16 cellular contexts compared by ENCODE assay signal in genomic region chr7:155809947-155810606, GRCh38. TPM values are rescaled to one million over a fixed set of nuclear protein-coding genes. Genes with fewer than 3 reads are reported as not detected.
DNase-seq lines count a peak whose midpoint lies in the region; ATAC-seq and TF ChIP-seq lines count a peak whose summit lies in the region.
"Had no signal": no experiment of that assay in that cellular context is flagged by ENCODE, and none has a peak within 500 bp of the region (broad histone marks: within the 10 kb centered on the region; RNA-seq: fewer than 3 reads in every experiment).

No MANE protein-coding gene starts in this region.

- H3K27ac ChIP-seq in HUES6 (ENCODE audit: low read depth, low read length) (no peak overlapping the region), duodenal mucosa (ENCODE audit: low read depth, low read length) (no peak overlapping the region), lung (ENCODE audit: low read depth in 1 of 2, low read length in 1 of 2) (peak overlapping the region in 1 of 2 donors; percentile 91), stomach (peak overlapping the region; percentile 83 to 91 (median 89))
- H3K27ac ChIP-seq: epithelial cell of prostate had no signal

- no peaks in the 10 kb centered on the region for H3K36me3 Mint-ChIP-seq in activated naive CD8-positive, alpha-beta T cell treated with anti-CD3 and anti-CD28 coated beads, Interleukin-2, amount 50 U/mL, for 24 hours (ENCODE audit: low read depth)
- H3K36me3 Mint-ChIP-seq in stimulated activated naive B cell treated with anti-CD40 and anti-IgM and Interleukin-4, amounts not matched to agents 10 μg/mL and 1 μg/mL and 100 μg/mL, for 72 hours = no peaks in the 10 kb centered on the region
- H3K36me3 Mint-ChIP-seq: CD4-positive, CD25-positive, alpha-beta regulatory T cell had no signal

- peaks cover 22% of the 10 kb centered on the region for H3K4me1 Mint-ChIP-seq in activated naive CD8-positive, alpha-beta T cell treated with anti-CD3 and anti-CD28 coated beads, Interleukin-2, amount 50 U/mL, for 24 hours
- H3K4me1 Mint-ChIP-seq in stimulated activated naive B cell treated with anti-CD40 and anti-IgM and Interleukin-4, amounts not matched to agents 10 μg/mL and 1 μg/mL and 100 μg/mL, for 72 hours = peaks cover 28 to 59% of the 10 kb centered on the region in 2 donors

- WGBS in lung, 2 donors = 2 to 4% methylated on average over 46 to 59 of the region's 59 CpGs
- WGBS in stomach, 5 donors = 1 to 3% (median 1%) methylated on average over 20 to 59 of the region's 59 CpGs

- no peaks in the 10 kb centered on the region for H3K36me3 ChIP-seq in HUES6 (ENCODE audit: control insufficient read depth, insufficient read depth, low read length)
- no peaks in the 10 kb centered on the region for H3K36me3 ChIP-seq in duodenal mucosa (ENCODE audit: control insufficient read depth in 1 of 2, insufficient read depth in 2 of 2, low read length in 2 of 2)
- H3K36me3 ChIP-seq in lung (ENCODE audit: control insufficient read depth in 2 of 2, insufficient read depth in 2 of 2, low read length in 2 of 2) = no peaks in the 10 kb centered on the region
- no peaks in the 10 kb centered on the region for H3K36me3 ChIP-seq in stomach

- H3K27ac Mint-ChIP-seq in activated naive CD8-positive, alpha-beta T cell treated with anti-CD3 and anti-CD28 coated beads, Interleukin-2, amount 50 U/mL, for 24 hours = no peak overlapping the region
- no peak overlapping the region for H3K27ac Mint-ChIP-seq in stimulated activated naive B cell treated with anti-CD40 and anti-IgM and Interleukin-4, amounts not matched to agents 10 μg/mL and 1 μg/mL and 100 μg/mL, for 72 hours
- H3K27ac Mint-ChIP-seq: CD4-positive, CD25-positive, alpha-beta regulatory T cell; stimulated activated naive CD8-positive, alpha-beta T cell treated with anti-CD3 and anti-CD28 coated beads, Interleukin-15, Interleukin-2, amounts not matched to agents 100 ng/mL and 50 ng/mL, for 24 hours had no signal

- peaks cover 99% of the 10 kb centered on the region for H3K27me3 ChIP-seq in HUES6 (ENCODE audit: control insufficient read depth, insufficient read depth, low read length)
- H3K27me3 ChIP-seq in duodenal mucosa (ENCODE audit: control insufficient read depth in 1 of 2, insufficient read depth in 2 of 2, low read length in 2 of 2) = peaks cover 45 to 49% of the 10 kb centered on the region in 2 donors
- peaks cover 7% of the 10 kb centered on the region for H3K27me3 ChIP-seq in lung (ENCODE audit: control insufficient read depth, insufficient read depth)
- peaks cover 40 to 100% (median 90%) of the 10 kb centered on the region in 3 donors for H3K27me3 ChIP-seq in stomach

- TF ChIP-seq POLR2A in stomach (IDR thresholded peaks at IDR 0.05) = no peak

- intact Hi-C loops in stomach (cut with DNase I; ENCODE audit: low total_unique reads) = no loop called here

- peaks cover 63% of the 10 kb centered on the region for H3K4me1 ChIP-seq in HUES6 (ENCODE audit: control insufficient read depth, insufficient read depth, low read length)
- peaks cover 24 to 34% of the 10 kb centered on the region in 2 donors for H3K4me1 ChIP-seq in duodenal mucosa (ENCODE audit: control insufficient read depth in 1 of 2, insufficient read depth in 2 of 2, low read length in 2 of 2)
- H3K4me1 ChIP-seq in lung (ENCODE audit: control insufficient read depth in 2 of 2, insufficient read depth in 2 of 2, low read length in 2 of 2) = peaks cover 0 to 34% of the 10 kb centered on the region in 2 donors
- peaks cover 46 to 76% (median 68%) of the 10 kb centered on the region in 4 donors for H3K4me1 ChIP-seq in stomach

- no peak overlapping the region for H3K4me3 Mint-ChIP-seq in activated naive CD8-positive, alpha-beta T cell treated with anti-CD3 and anti-CD28 coated beads, Interleukin-2, amount 50 U/mL, for 24 hours
- H3K4me3 Mint-ChIP-seq in stimulated activated naive B cell treated with anti-CD40 and anti-IgM and Interleukin-4, amounts not matched to agents 10 μg/mL and 1 μg/mL and 100 μg/mL, for 72 hours = peak overlapping the region in 1 of 2 donors; percentile 13

- no peaks in the 10 kb centered on the region for H3K9me3 Mint-ChIP-seq in activated naive CD8-positive, alpha-beta T cell treated with anti-CD3 and anti-CD28 coated beads, Interleukin-2, amount 50 U/mL, for 24 hours
- no peaks in the 10 kb centered on the region for H3K9me3 Mint-ChIP-seq in stimulated activated naive B cell treated with anti-CD40 and anti-IgM and Interleukin-4, amounts not matched to agents 10 μg/mL and 1 μg/mL and 100 μg/mL, for 72 hours
- H3K9me3 Mint-ChIP-seq: activated T-helper 2 cell treated with anti-CD3 and anti-CD28 coated beads, Interferon-gamma antibody, Interleukin-2, Interleukin-4, amounts not matched to agents 10 μg/mL and 5 μg/mL and 100 μg/mL, durations not matched to agents 14 hours and 24 hours and 36 hours; stimulated activated naive CD8-positive, alpha-beta T cell treated with anti-CD3 and anti-CD28 coated beads, Interleukin-15, Interleukin-2, amounts not matched to agents 100 ng/mL and 50 ng/mL, for 24 hours had no signal

- H3K27me3 Mint-ChIP-seq in activated naive CD8-positive, alpha-beta T cell treated with anti-CD3 and anti-CD28 coated beads, Interleukin-2, amount 50 U/mL, for 24 hours = peaks cover 74% of the 10 kb centered on the region
- peaks cover 75 to 80% of the 10 kb centered on the region in 2 donors for H3K27me3 Mint-ChIP-seq in stimulated activated naive B cell treated with anti-CD40 and anti-IgM and Interleukin-4, amounts not matched to agents 10 μg/mL and 1 μg/mL and 100 μg/mL, for 72 hours

- DNase-seq in lung (ENCODE audit: low spot score) (no peak), stomach (no peak), NCI-H1694 treated with DMSO at 0.1 percent for 48 hours (lab: John Stamatoyannopoulos, UW) (no peak)
- DNase-seq in activated naive CD8-positive, alpha-beta T cell treated with anti-CD3 and anti-CD28 coated beads, Interleukin-2, amount 50 U/mL, for 24 hours = no peak
- no peak for DNase-seq in stimulated activated naive B cell treated with anti-CD40 and anti-IgM and Interleukin-4, amounts not matched to agents 10 μg/mL and 1 μg/mL and 100 μg/mL, for 72 hours
- DNase-seq: CD4-positive, CD25-positive, alpha-beta regulatory T cell; NCI-H1436 treated with DMSO at 0.1 percent for 48 hours; NCI-H774; SHP77; T-helper 9 cell had no signal

- no peaks in the 10 kb centered on the region for H3K9me3 ChIP-seq in HUES6 (ENCODE audit: control insufficient read depth, insufficient read depth, low read depth, low read length)
- H3K9me3 ChIP-seq in duodenal mucosa (ENCODE audit: control insufficient read depth in 1 of 2, low read length in 2 of 2) = no peaks in the 10 kb centered on the region
- no peaks in the 10 kb centered on the region for H3K9me3 ChIP-seq in lung (ENCODE audit: control insufficient read depth in 2 of 2, insufficient read depth in 1 of 2, low read length in 1 of 2)
- H3K9me3 ChIP-seq in stomach = no peaks in the 10 kb centered on the region
- H3K9me3 ChIP-seq: mucosa of descending colon had no signal

- no peak for TF ChIP-seq CTCF in lung (IDR thresholded peaks at IDR 0.05; ENCODE audit: control extremely low read depth, extremely low read depth)
- TF ChIP-seq CTCF in stomach (IDR thresholded peaks at IDR 0.05) = no peak

- H3K4me3 ChIP-seq in HUES6 (ENCODE audit: low read depth, low read length) = peak overlapping the region; percentile 51
- H3K4me3 ChIP-seq in duodenal mucosa (ENCODE audit: low read depth in 1 of 2, low read length in 2 of 2) = peak overlapping the region; percentile 40 to 43
- H3K4me3 ChIP-seq in lung = peak overlapping the region; percentile 34
- peak overlapping the region; percentile 41 to 59 (median 46) for H3K4me3 ChIP-seq in stomach
- H3K4me3 ChIP-seq: mucosa of descending colon had no signal

- no peak for TF ChIP-seq EP300 in stomach (IDR thresholded peaks at IDR 0.05)

- H3K9ac ChIP-seq in HUES6 (ENCODE audit: low read length) (no peak overlapping the region), duodenal mucosa (ENCODE audit: low read depth in 1 of 2, low read length in 2 of 2) (no peak overlapping the region)

- no peak for ATAC-seq in lung (ENCODE audit: insufficient read depth, low FRiP score)
- ATAC-seq in activated naive CD8-positive, alpha-beta T cell treated with anti-CD3 and anti-CD28 coated beads, Interleukin-2, amount 50 U/mL, for 24 hours = no peak
- no peak for ATAC-seq in stimulated activated naive B cell treated with anti-CD40 and anti-IgM and Interleukin-4, amounts not matched to agents 10 μg/mL and 1 μg/mL and 100 μg/mL, for 72 hours (replicated peaks)

RNA-seq across cellular contexts. Expression of gene SHH, which starts 2.2 kb away (rescaled TPM):
- 1 to 10 TPM; 4.1 to 9.3 TPM for total RNA-seq in lung
- polyA plus RNA-seq in lung = 1 to 10 TPM; 1.5 to 4.7 TPM
- 10 to 100 TPM in 1 of 5 donors, 1 to 10 TPM in 1, under 1 TPM in 3; 0.29 to 11.0 (median 0.89) TPM for total RNA-seq in stomach
- polyA plus RNA-seq in stomach = 1 to 10 TPM; 1.9 to 3.5 (median 2.3) TPM
- total RNA-seq: CD4-positive, CD25-positive, alpha-beta regulatory T cell had no signal

Comparison
In these comparisons a context has a peak if more than half of its experiments do, and no peak if none do; other contexts are left out.
1. H3K27ac ChIP-seq: peak in stomach (5 of 5); none in HUES6 (single experiment) and duodenal mucosa (single experiment).
2. Peak in every context shown above with its lines, with median percentiles within 50 percentile points of each other: H3K4me3 ChIP-seq.